In the genomic region with DNA sequence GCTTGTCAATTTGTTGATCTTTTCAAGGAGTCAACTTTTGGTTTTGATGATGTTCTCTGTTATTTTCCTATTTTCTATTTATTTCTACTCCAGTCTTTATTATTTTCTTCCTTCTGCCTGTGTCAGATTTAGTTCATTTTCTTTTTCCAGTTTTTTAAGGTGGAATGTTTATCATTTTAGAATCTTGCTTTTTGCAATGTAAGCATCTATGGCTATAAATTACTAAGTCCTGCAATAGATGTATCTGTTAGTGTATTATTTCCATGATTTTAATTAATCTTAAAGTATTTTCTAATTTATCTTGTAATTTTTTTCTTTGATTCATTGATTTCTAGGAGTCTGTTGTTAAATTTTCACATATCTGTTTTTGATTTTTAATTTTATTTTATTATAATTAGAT, we compare ENCODE assay signal across 22 cellular contexts.
"Had no signal": no experiment of that assay in that cellular context is flagged by ENCODE, and none has a peak within 500 bp of the region (broad histone marks: within the 10 kb centered on the region; RNA-seq: fewer than 3 reads in every experiment).

No MANE protein-coding gene starts in this region.

- H3K4me2 ChIP-seq: SK-N-SH had no signal

- H3K36me3 ChIP-seq: MG63 had no signal

- H3K9me3 ChIP-seq: SK-N-SH had no signal

- H3K4me3 ChIP-seq: MG63 had no signal

- H3K27ac ChIP-seq: RWPE1 had no signal

- H3K9ac ChIP-seq: SK-N-SH had no signal

- DNase-seq: Karpas-422, KG1, MG63, NCI-H1092, NCI-H1105 treated with DMSO at 0.1 percent for 48 hours, NCI-H1417 treated with DMSO at 0.1 percent for 48 hours, NCI-H146, NCI-H1694 treated with DMSO at 0.1 percent for 48 hours, NCI-H1930, NCI-H2081, NCI-H2107, NCI-H226, NCI-H446, NCI-H510A, NCI-H524 treated with DMSO at 0.1 percent for 48 hours, NCI-H69, NCI-H774, SHP77, SK-N-SH, SW 1271 had no signal

- FAIRE-seq: RCC 7860 had no signal

- H3K27me3 ChIP-seq: MG63 had no signal
